34 cellular contexts compared by ENCODE assay signal in the genomic region with DNA sequence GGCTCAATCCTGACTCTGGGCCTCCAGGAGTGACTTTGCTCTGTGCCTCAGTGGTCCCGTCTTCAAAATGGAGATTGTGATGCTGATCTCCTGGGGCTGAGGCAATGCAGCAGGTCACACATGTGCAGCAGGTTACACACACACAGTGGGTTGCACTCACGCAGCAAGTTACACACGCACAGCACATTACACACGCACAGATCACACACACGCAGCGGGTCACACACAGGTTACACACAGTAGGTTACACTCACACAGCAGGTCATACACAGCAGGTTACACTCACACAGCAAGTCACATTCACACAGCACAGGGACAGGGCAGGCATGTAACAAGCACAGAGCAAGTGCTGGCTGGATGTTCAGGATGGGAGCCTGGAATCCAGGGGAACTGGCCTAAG. TPM values are rescaled to one million over a fixed set of nuclear protein-coding genes. Genes with fewer than 3 reads are reported as not detected.
A peak's percentile ranks its signal among the peaks of the same experiment; 100 is the strongest.
DNase-seq lines count a peak whose midpoint lies in the region; ATAC-seq, FAIRE-seq and TF ChIP-seq lines count a peak whose summit lies in the region.
"Had no signal": no experiment of that assay in that cellular context is flagged by ENCODE, and none has a peak within 500 bp of the region (broad histone marks: within the 10 kb centered on the region; RNA-seq: fewer than 3 reads in every experiment).

No MANE protein-coding gene starts in this region.

- H3K14ac ChIP-seq in H1 (ENCODE audit: insufficient read length), result no peak overlapping the region
- no peak overlapping the region for H3K14ac ChIP-seq in trophoblast cell (ENCODE audit: low read length)

- H3K27me3 ChIP-seq in H1 (replicated peaks in 1 of 4; ENCODE audit: control insufficient read depth in 3 of 4, extremely low read depth in 1 of 4, insufficient read depth in 3 of 4, low read length in 3 of 4) (peaks cover 0 to 11% (median 4%) of the 10 kb centered on the region in 4 experiments; a peak in 2 of 7 replicates), trophoblast cell (ENCODE audit: insufficient read depth, low read length) (no peaks in the 10 kb centered on the region)
- H3K27me3 ChIP-seq: BLaER1, brain microvascular endothelial cell, dorsolateral prefrontal cortex, gastroesophageal sphincter, MG63, pancreas, stomach had no signal

- H4K20me1 ChIP-seq in H1 (replicated peaks in 1 of 2; ENCODE audit: control insufficient read depth in 1 of 2, insufficient read depth in 2 of 2, low read length in 2 of 2), result peaks cover 0 to 3% of the 10 kb centered on the region in 2 experiments
- H4K20me1 ChIP-seq: BLaER1 had no signal

- no peak overlapping the region for H4K5ac ChIP-seq in H1 (ENCODE audit: insufficient read length, low read depth, low read length)

- H2BK12ac ChIP-seq in H1 (ENCODE audit: low read depth, low read length) (peak overlapping the region; percentile 77; the same call in 1 of the 2 replicates), trophoblast cell (ENCODE audit: low read length) (no peak overlapping the region)

- TF ChIP-seq CTCF in H1 (IDR thresholded peaks at IDR 0.05; ENCODE audit: control extremely low read depth in 1 of 3, insufficient read depth in 1 of 3, low read depth in 1 of 3, low read length in 3 of 3), result no peak

- H4K91ac ChIP-seq in H1 (replicated peaks; ENCODE audit: insufficient read length, low read length) (no peak overlapping the region), trophoblast cell (ENCODE audit: low read depth, low read length) (no peak overlapping the region)

- H3K79me1 ChIP-seq in H1 (ENCODE audit: low read depth, low read length) (no peaks in the 10 kb centered on the region), trophoblast cell (ENCODE audit: low read length) (no peaks in the 10 kb centered on the region)

- no peak overlapping the region for H3K4me2 ChIP-seq in H1 (ENCODE audit: insufficient read depth in 1 of 2, low read depth in 2 of 2, low read length in 2 of 2)
- H3K4me2 ChIP-seq in trophoblast cell (ENCODE audit: low read length), result no peak overlapping the region
- H3K4me2 ChIP-seq: BLaER1, KMS-11, SK-N-SH had no signal

- H3K9ac ChIP-seq in H1 (replicated peaks in 1 of 4; ENCODE audit: extremely low read depth in 1 of 4, low read depth in 3 of 4, low read length in 3 of 4) (no peak overlapping the region; a peak in 1 of 7 replicates), trophoblast cell (ENCODE audit: low read length) (no peak overlapping the region)
- H3K9ac ChIP-seq: BLaER1, KMS-11, SK-N-SH had no signal

- peaks cover 6% of the 10 kb centered on the region; the same call in 1 of the 2 replicates for H3K23me2 ChIP-seq in H1 (ENCODE audit: low read depth, low read length)

- H2AK5ac ChIP-seq in H1 (ENCODE audit: low read depth, low read length) (0 out of 2 replicates have a peak overlapping the region, but pooled peaks have one; percentile 0), trophoblast cell (ENCODE audit: low read length) (no peak overlapping the region)

- TF ChIP-seq POLR2A in GM19193 (IDR thresholded peaks at IDR 0.05; ENCODE audit: extremely low read depth, insufficient read depth, insufficient read length), result peak; percentile 3
- TF ChIP-seq POLR2A in H1 (IDR thresholded peaks at IDR 0.05; ENCODE audit: control extremely low read depth in 1 of 2, low read depth in 2 of 2, low read length in 2 of 2), result no peak

- H3K56ac ChIP-seq in H1 (replicated peaks; ENCODE audit: insufficient read length, low read depth, low read length), result no peak overlapping the region

- H3K18ac ChIP-seq in H1 (ENCODE audit: extremely low read depth, low read length) (no peak overlapping the region), trophoblast cell (ENCODE audit: low read length) (no peak overlapping the region)

- H3K4ac ChIP-seq in H1 (replicated peaks; ENCODE audit: insufficient read length, low read depth, low read length), result no peak overlapping the region
- no peak overlapping the region for H3K4ac ChIP-seq in trophoblast cell (ENCODE audit: low read depth, low read length)

- H3K9me3 ChIP-seq in H1 (ENCODE audit: insufficient read depth in 2 of 2, low read depth in 1 of 2, low read length in 1 of 2) (no peaks in the 10 kb centered on the region), trophoblast cell (ENCODE audit: insufficient read depth, low read depth, low read length) (peaks cover 2% of the 10 kb centered on the region)
- H3K9me3 ChIP-seq: BLaER1, gastroesophageal sphincter, MG63, mucosa of descending colon, pancreas, SK-N-SH, stomach had no signal

- H3K79me2 ChIP-seq in H1 (ENCODE audit: control insufficient read depth in 1 of 2, insufficient read depth in 2 of 2, low read length in 2 of 2) (no peaks in the 10 kb centered on the region), trophoblast cell (ENCODE audit: control insufficient read depth, insufficient read depth, low read length, poor library complexity) (no peaks in the 10 kb centered on the region)

- H3K4me1 Mint-ChIP-seq in activated CD4-positive, alpha-beta memory T cell treated with anti-CD3 and anti-CD28 coated beads, Interleukin-2, amount 10 ng/mL, durations not matched to agents 7 days and 5 days, result peaks cover 3% of the 10 kb centered on the region

- no peak for TF ChIP-seq RAD21 in H1 (IDR thresholded peaks at IDR 0.05 in 1 of 2, conservative IDR thresholded peaks at IDR 0.05 in 1 of 2; ENCODE audit: low read depth in 2 of 2, low read length in 2 of 2)

- no peak overlapping the region for H4K8ac ChIP-seq in H1 (ENCODE audit: extremely low read depth, insufficient read depth, low read length)
- no peak overlapping the region for H4K8ac ChIP-seq in trophoblast cell (ENCODE audit: low read depth, low read length)

- H2BK5ac ChIP-seq in H1 (ENCODE audit: low read depth, low read length) (no peak overlapping the region; the same call in 1 of the 2 replicates), trophoblast cell (ENCODE audit: low read depth, low read length, poor library complexity) (no peak overlapping the region)

- WGBS in H1 (ENCODE audit: extremely low coverage in 1 of 2, insufficient coverage in 1 of 2, insufficient read length in 1 of 2, insufficient replicate concordance in 2 of 2, low coverage in 1 of 2, low lambda C conversion rate in 2 of 2, missing lambda C conversion rate in 1 of 2), 2 experiments, result 91% methylated on average over 6 of the region's 6 CpGs; no CpG with 5 or more reads in 1 of the 2 experiments
- no CpG with 5 or more reads among the region's 6 CpGs for WGBS in trophoblast cell (ENCODE audit: extremely low coverage, insufficient coverage, insufficient read length)

- POLR2A ChIA-PET in H1 (lab: Charles Lee; ENCODE audit: partially characterized antibody), result interaction anchor here (1.3 to 3.2 kb wide), 4 partner anchors 11 to 39 kb away, joined by 3 to 22 read pairs (median 4); partner anchors contain the start of gene C11orf24
- POLR2A ChIA-PET in activated CD4-positive, alpha-beta memory T cell treated with anti-CD3 and anti-CD28 coated beads, Interleukin-2, amount 10 ng/mL, durations not matched to agents 7 days and 5 days (lab: Charles Lee), result interaction anchor here (4.4 kb wide), 1 partner anchor 11 kb away, joined by 25 read pairs; the partner anchor contains the start of gene C11orf24

- H3K36me3 Mint-ChIP-seq in activated CD4-positive, alpha-beta memory T cell treated with anti-CD3 and anti-CD28 coated beads, Interleukin-2, amount 10 ng/mL, durations not matched to agents 7 days and 5 days (ENCODE audit: low read depth), result peaks cover 29% of the 10 kb centered on the region
- H3K36me3 Mint-ChIP-seq: natural killer cell had no signal

- no peaks in the 10 kb centered on the region for H3K27me3 Mint-ChIP-seq in activated CD4-positive, alpha-beta memory T cell treated with anti-CD3 and anti-CD28 coated beads, Interleukin-2, amount 10 ng/mL, durations not matched to agents 7 days and 5 days
- H3K27me3 Mint-ChIP-seq: activated CD4-positive, alpha-beta memory T cell treated with anti-CD3 and anti-CD28 coated beads for 36 hours had no signal

- H3K4me3 Mint-ChIP-seq in activated CD4-positive, alpha-beta memory T cell treated with anti-CD3 and anti-CD28 coated beads, Interleukin-2, amount 10 ng/mL, durations not matched to agents 7 days and 5 days, result no peak overlapping the region
- H3K4me3 Mint-ChIP-seq: activated CD4-positive, alpha-beta memory T cell treated with anti-CD3 and anti-CD28 coated beads for 36 hours; activated naive CD4-positive, alpha-beta T cell treated with anti-CD3 and anti-CD28 coated beads for 36 hours; activated T-helper 1 cell treated with anti-CD3 and anti-CD28 coated beads, Interleukin-12 subunit alpha, Interleukin-12 subunit beta, Interleukin-2, Interleukin-4 antibody, amounts not matched to agents 30 ng/mL and 10 ng/mL and 1 ng/mL, durations not matched to agents 14 hours and 24 hours and 36 hours; natural killer cell; T-helper 1 cell treated with Interleukin-12 subunit alpha and Interleukin-12 subunit beta and Interleukin-4 antibody, amounts not matched to agents 30 μg/mL and 1 μg/mL, for 36 hours had no signal

- no peak for ATAC-seq in GM18873 (IDR thresholded peaks at IDR 0.05; ENCODE audit: low FRiP score, unreplicated experiment)
- ATAC-seq: activated CD4-positive, CD25-positive, alpha-beta regulatory T cell treated with anti-CD3 and anti-CD28 coated beads, Interleukin-2, amount 50 U/mL, for 24 hours; gastroesophageal sphincter; mucosa of descending colon; natural killer cell; pancreas; Right ventricle myocardium inferior had no signal

- H3K27ac Mint-ChIP-seq in activated CD4-positive, alpha-beta memory T cell treated with anti-CD3 and anti-CD28 coated beads, Interleukin-2, amount 10 ng/mL, durations not matched to agents 7 days and 5 days, result no peak overlapping the region
- H3K27ac Mint-ChIP-seq: activated CD4-positive, alpha-beta memory T cell treated with anti-CD3 and anti-CD28 coated beads for 36 hours; activated naive CD4-positive, alpha-beta T cell treated with anti-CD3 and anti-CD28 coated beads for 36 hours; activated T-helper 1 cell treated with anti-CD3 and anti-CD28 coated beads, Interleukin-12 subunit alpha, Interleukin-12 subunit beta, Interleukin-2, Interleukin-4 antibody, amounts not matched to agents 30 ng/mL and 10 ng/mL and 1 ng/mL, durations not matched to agents 14 hours and 24 hours and 36 hours; natural killer cell; T-helper 1 cell treated with Interleukin-12 subunit alpha and Interleukin-12 subunit beta and Interleukin-4 antibody, amounts not matched to agents 30 μg/mL and 1 μg/mL, for 36 hours had no signal

- CTCF ChIA-PET in H1 (lab: Charles Lee; ENCODE audit: partially characterized antibody), result interaction anchor here (0.7 to 7.0 kb wide), 6 partner anchors 15 to 134 kb away, joined by 3 to 141 read pairs (median 4); no protein-coding TSS in a partner anchor
- CTCF ChIA-PET in activated CD4-positive, alpha-beta memory T cell treated with anti-CD3 and anti-CD28 coated beads, Interleukin-2, amount 10 ng/mL, durations not matched to agents 7 days and 5 days (lab: Charles Lee), result interaction anchor here (1.3 to 5.5 kb wide), 4 partner anchors 10 to 186 kb away, joined by 4 to 117 read pairs (median 6); partner anchors contain the start of gene C11orf24

- no peak overlapping the region for H3K27ac ChIP-seq in H1 (ENCODE audit: low read depth, low read length)
- H3K27ac ChIP-seq in trophoblast cell (ENCODE audit: low read depth, low read length), result no peak overlapping the region
- H3K27ac ChIP-seq: BLaER1, brain microvascular endothelial cell, KMS-11, pancreas, stomach had no signal

- H2AFZ ChIP-seq in H1 (ENCODE audit: low read length) (no peak overlapping the region), trophoblast cell (ENCODE audit: insufficient read depth, low read length, poor library complexity) (no peak overlapping the region)

- H3K4me3 ChIP-seq in H1 (ENCODE audit: extremely low read depth in 1 of 4, insufficient read depth in 2 of 4, low read depth in 3 of 4, low read length in 4 of 4) (no peak overlapping the region), trophoblast cell (ENCODE audit: low read depth, low read length) (peak overlapping the region; percentile 16)
- H3K4me3 ChIP-seq: BLaER1, dorsolateral prefrontal cortex, gastroesophageal sphincter, lung, MG63, mucosa of descending colon, pancreas, stomach had no signal

- no peak overlapping the region for H3K23ac ChIP-seq in H1 (ENCODE audit: insufficient read length)
- H3K23ac ChIP-seq in trophoblast cell (ENCODE audit: low read length), result no peak overlapping the region

- peaks cover 0 to 10% (median 4%) of the 10 kb centered on the region in 4 experiments; a peak in 5 of 7 replicates for H3K4me1 ChIP-seq in H1 (replicated peaks in 1 of 4; ENCODE audit: control insufficient read depth in 3 of 4, insufficient read depth in 4 of 4, low read length in 3 of 4)
- no peaks in the 10 kb centered on the region for H3K4me1 ChIP-seq in trophoblast cell (ENCODE audit: control insufficient read depth in 1 of 2, insufficient read depth in 2 of 2, low read length in 2 of 2)
- H3K4me1 ChIP-seq: pancreas had no signal

- no peak for TF ChIP-seq EP300 in H1 (IDR thresholded peaks at IDR 0.05; ENCODE audit: borderline replicate concordance in 1 of 2, low read depth in 2 of 2, low read length in 2 of 2)

- no peak overlapping the region for H4K12ac ChIP-seq in trophoblast cell (ENCODE audit: low read depth, low read length)

- H3K36me3 ChIP-seq in H1 (ENCODE audit: control insufficient read depth in 2 of 4, insufficient read depth in 4 of 4, low read length in 3 of 4) (peaks cover 2 to 39% (median 17%) of the 10 kb centered on the region in 4 experiments; a peak in 7 of 8 replicates), trophoblast cell (ENCODE audit: control insufficient read depth in 1 of 2, insufficient read depth in 2 of 2, low read length in 2 of 2) (peaks cover 27 to 43% of the 10 kb centered on the region in 2 experiments)

- H2BK20ac ChIP-seq in H1 (ENCODE audit: low read length), result no peak overlapping the region

- no peak for FAIRE-seq in H1 (lab: Jason Lieb, UNC)
- FAIRE-seq: GM12892, pancreas had no signal

- H3K9me3 Mint-ChIP-seq in activated CD4-positive, alpha-beta memory T cell treated with anti-CD3 and anti-CD28 coated beads, Interleukin-2, amount 10 ng/mL, durations not matched to agents 7 days and 5 days, result no peaks in the 10 kb centered on the region
- H3K9me3 Mint-ChIP-seq: activated CD4-positive, alpha-beta memory T cell treated with anti-CD3 and anti-CD28 coated beads for 36 hours; activated naive CD4-positive, alpha-beta T cell treated with anti-CD3 and anti-CD28 coated beads for 36 hours; activated T-helper 1 cell treated with anti-CD3 and anti-CD28 coated beads, Interleukin-12 subunit alpha, Interleukin-12 subunit beta, Interleukin-2, Interleukin-4 antibody, amounts not matched to agents 30 ng/mL and 10 ng/mL and 1 ng/mL, durations not matched to agents 14 hours and 24 hours and 36 hours; natural killer cell; T-helper 1 cell treated with Interleukin-12 subunit alpha and Interleukin-12 subunit beta and Interleukin-4 antibody, amounts not matched to agents 30 μg/mL and 1 μg/mL, for 36 hours had no signal

- DNase-seq in H1 (ENCODE audit: low read depth in 1 of 2, low spot score in 2 of 2), result no peak
- no peak for DNase-seq in trophoblast cell
- no peak for DNase-seq in NOMO-1 treated with dmso at 0.1 percent for 144 hours (lab: John Stamatoyannopoulos, UW; ENCODE audit: unreplicated experiment)
- no peak for DNase-seq in activated CD4-positive, alpha-beta memory T cell treated with anti-CD3 and anti-CD28 coated beads, Interleukin-2, amount 10 ng/mL, durations not matched to agents 7 days and 5 days
- DNase-seq: activated CD4-positive, alpha-beta memory T cell treated with anti-CD3 and anti-CD28 coated beads for 36 hours; activated CD8-positive, alpha-beta memory T cell treated with anti-CD3 and anti-CD28 coated beads, Interleukin-2, amount 50 U/mL, for 4 hours; activated naive CD4-positive, alpha-beta T cell treated with anti-CD3 and anti-CD28 coated beads for 36 hours; brain microvascular endothelial cell; dorsolateral prefrontal cortex; hippocampal formation; MG63; natural killer cell; NCI-H1105 treated with DMSO at 0.1 percent for 48 hours; NCI-H187 treated with DMSO at 0.1 percent for 48 hours; NCI-H2171; NCI-H510A treated with DMSO at 0.1 percent for 48 hours; OCI-M1; pancreas; SK-N-SH; stimulated activated CD4-positive, alpha-beta T cell treated with anti-CD3 and anti-CD28 coated beads, Interleukin-1b, Interleukin-23, amount 100 ng/mL, for 48 hours; stomach had no signal

- no peak overlapping the region for H2BK120ac ChIP-seq in H1 (replicated peaks; ENCODE audit: low read depth, low read length)
- H2BK120ac ChIP-seq in trophoblast cell (ENCODE audit: insufficient read depth, low read length, poor library complexity), result no peak overlapping the region

- no peak overlapping the region for H2BK15ac ChIP-seq in H1 (ENCODE audit: low read length)

RNA-seq across cellular contexts. Expression of gene C11orf24, which starts 11.3 kb away (rescaled TPM):
- polyA plus RNA-seq in PFSK-1 (2012; ENCODE audit: insufficient read length, low read depth), result 37.6 TPM
- total RNA-seq in H1 (2021; fragmentation: NEBNext Ultra II Directional; extraction: Animal tissue kit (Norgen Biotek cat#: 25700)), result 45.3 and 45.4 TPM in 2 replicates
- 51.7 and 63.5 TPM in 2 replicates for polyA plus RNA-seq in H1 (2011; rRNA removed)
- 41.2 TPM for polyA plus RNA-seq in H1 (2011; cell fraction: cytosol; rRNA removed)
- 46.1 TPM for polyA plus RNA-seq in H1 (2011; cell fraction: nucleus; rRNA removed)
- 31.5 to 47.3 TPM (median 39.6 TPM) in 4 replicates for polyA plus RNA-seq in H1 (2012, experiment 1 of 2)
- 35.9 TPM for polyA plus RNA-seq in H1 (2012, experiment 2 of 2)
- polyA plus RNA-seq in H1 (2013, experiment 1 of 2), result 70.2 TPM
- polyA plus RNA-seq in H1 (2013, experiment 2 of 2), result 79.0 TPM
- polyA minus RNA-seq in H1 (2011; rRNA and poly(A)+ RNA removed), result 18.7 and 23.8 TPM in 2 replicates
- polyA minus RNA-seq in H1 (2011; cell fraction: cytosol; rRNA and poly(A)+ RNA removed), result 33.8 TPM
- polyA minus RNA-seq in H1 (2011; cell fraction: nucleus; rRNA and poly(A)+ RNA removed), result 28.2 TPM
- 50.4 and 51.7 TPM in 2 replicates for polyA plus RNA-seq in trophoblast cell (2013)
- 10 to 100 TPM; 24.0 to 27.4 TPM for total RNA-seq in activated CD4-positive, alpha-beta memory T cell treated with anti-CD3 and anti-CD28 coated beads, Interleukin-2, amount 10 ng/mL, durations not matched to agents 7 days and 5 days

RNA-seq across cellular contexts. Expression of gene KMT5B, which starts 47.4 kb away (rescaled TPM):
- 39.2 TPM for polyA plus RNA-seq in PFSK-1 (2012; ENCODE audit: insufficient read length, low read depth)
- 37.5 and 40.8 TPM in 2 replicates for total RNA-seq in H1 (2021; fragmentation: NEBNext Ultra II Directional; extraction: Animal tissue kit (Norgen Biotek cat#: 25700))
- 8.5 and 11.0 TPM in 2 replicates for polyA plus RNA-seq in H1 (2011; rRNA removed)
- polyA plus RNA-seq in H1 (2011; cell fraction: cytosol; rRNA removed), result 18.2 TPM
- 8.2 TPM for polyA plus RNA-seq in H1 (2011; cell fraction: nucleus; rRNA removed)
- polyA plus RNA-seq in H1 (2012, experiment 1 of 2), result 28.2 to 39.3 TPM (median 33.1 TPM) in 4 replicates
- polyA plus RNA-seq in H1 (2012, experiment 2 of 2), result 2.3 TPM
- 23.7 TPM for polyA plus RNA-seq in H1 (2013, experiment 1 of 2)
- 24.4 TPM for polyA plus RNA-seq in H1 (2013, experiment 2 of 2)
- polyA minus RNA-seq in H1 (2011; rRNA and poly(A)+ RNA removed), result 15.2 and 17.7 TPM in 2 replicates
- 20.6 TPM for polyA minus RNA-seq in H1 (2011; cell fraction: cytosol; rRNA and poly(A)+ RNA removed)
- 22.0 TPM for polyA minus RNA-seq in H1 (2011; cell fraction: nucleus; rRNA and poly(A)+ RNA removed)
- 33.8 and 36.8 TPM in 2 replicates for polyA plus RNA-seq in trophoblast cell (2013)
- 10 to 100 TPM; 25.7 to 28.0 TPM for total RNA-seq in activated CD4-positive, alpha-beta memory T cell treated with anti-CD3 and anti-CD28 coated beads, Interleukin-2, amount 10 ng/mL, durations not matched to agents 7 days and 5 days

RNA-seq across cellular contexts. Expression of gene LRP5, which starts 51.9 kb away (rescaled TPM):
- polyA plus RNA-seq in PFSK-1 (2012; ENCODE audit: insufficient read length, low read depth), result 4.8 TPM
- total RNA-seq in H1 (2021; fragmentation: NEBNext Ultra II Directional; extraction: Animal tissue kit (Norgen Biotek cat#: 25700)), result 35.4 and 38.9 TPM in 2 replicates
- polyA plus RNA-seq in H1 (2011; rRNA removed), result 19.0 and 31.5 TPM in 2 replicates
- polyA plus RNA-seq in H1 (2011; cell fraction: cytosol; rRNA removed), result 13.8 TPM
- 38.9 TPM for polyA plus RNA-seq in H1 (2011; cell fraction: nucleus; rRNA removed)
- 17.8 to 35.8 TPM (median 32.9 TPM) in 4 replicates for polyA plus RNA-seq in H1 (2012, experiment 1 of 2)
- 29.9 TPM for polyA plus RNA-seq in H1 (2012, experiment 2 of 2)
- polyA plus RNA-seq in H1 (2013, experiment 1 of 2), result 62.7 TPM
- polyA plus RNA-seq in H1 (2013, experiment 2 of 2), result 63.2 TPM
- 22.5 and 24.7 TPM in 2 replicates for polyA minus RNA-seq in H1 (2011; rRNA and poly(A)+ RNA removed)
- 27.4 TPM for polyA minus RNA-seq in H1 (2011; cell fraction: cytosol; rRNA and poly(A)+ RNA removed)
- polyA minus RNA-seq in H1 (2011; cell fraction: nucleus; rRNA and poly(A)+ RNA removed), result 23.6 TPM
- 16.1 and 17.7 TPM in 2 replicates for polyA plus RNA-seq in trophoblast cell (2013)
- total RNA-seq in activated CD4-positive, alpha-beta memory T cell treated with anti-CD3 and anti-CD28 coated beads, Interleukin-2, amount 10 ng/mL, durations not matched to agents 7 days and 5 days, result 10 to 100 TPM; 12.3 to 13.5 TPM
